In genomic region chr9:114775121-114775520, GRCh38 we compare ENCODE assay signal across 20 cellular contexts. TPM values are rescaled to one million over a fixed set of nuclear protein-coding genes. Genes with fewer than 3 reads are reported as not detected.
DNase-seq lines count a peak whose midpoint lies in the region; ATAC-seq and TF ChIP-seq lines count a peak whose summit lies in the region.
"Had no signal": no experiment of that assay in that cellular context is flagged by ENCODE, and none has a peak within 500 bp of the region (broad histone marks: within the 10 kb centered on the region; RNA-seq: fewer than 3 reads in every experiment).

No MANE protein-coding gene starts in this region.

- H3K4me3 Mint-ChIP-seq in activated CD8-positive, alpha-beta T cell treated with anti-CD3 and anti-CD28 coated beads, Interleukin-2, amount 10 ng/mL, durations not matched to agents 7 days and 5 days, result no peak overlapping the region
- H3K4me3 Mint-ChIP-seq in activated CD8-positive, alpha-beta T cell treated with anti-CD3 and anti-CD28 coated beads for 36 hours, result no peak overlapping the region
- H3K4me3 Mint-ChIP-seq in central memory CD8-positive, alpha-beta T cell, result no peak overlapping the region
- H3K4me3 Mint-ChIP-seq in CD4-positive, alpha-beta memory T cell, result no peak overlapping the region
- H3K4me3 Mint-ChIP-seq: CD14-positive monocyte; CD8-positive, alpha-beta T cell had no signal

- CTCF ChIA-PET in activated CD8-positive, alpha-beta T cell treated with anti-CD3 and anti-CD28 coated beads, Interleukin-2, amount 10 ng/mL, durations not matched to agents 7 days and 5 days (lab: Charles Lee), result interaction anchor here (0.9 to 1.0 kb wide), 2 partner anchors 94 to 227 kb away, joined by 3 read pairs; no protein-coding TSS in a partner anchor
- CTCF ChIA-PET in activated CD8-positive, alpha-beta T cell treated with anti-CD3 and anti-CD28 coated beads for 36 hours (lab: Charles Lee), result interaction anchor here (0.8 to 1.3 kb wide), 2 partner anchors 32 to 132 kb away, joined by 3 to 4 read pairs; no protein-coding TSS in a partner anchor
- CTCF ChIA-PET in CD4-positive, alpha-beta memory T cell (lab: Charles Lee; ENCODE audit: partially characterized antibody), result no interaction called here

- ATAC-seq in activated CD8-positive, alpha-beta T cell treated with anti-CD3 and anti-CD28 coated beads, Interleukin-2, amount 10 ng/mL, durations not matched to agents 7 days and 5 days, result no peak
- ATAC-seq in activated CD8-positive, alpha-beta T cell treated with anti-CD3 and anti-CD28 coated beads for 36 hours, result no peak
- ATAC-seq in central memory CD8-positive, alpha-beta T cell (replicated peaks; ENCODE audit: extremely low read depth, poor library complexity, severe bottlenecking), result no peak
- no peak for ATAC-seq in GM21786 (IDR thresholded peaks at IDR 0.05; ENCODE audit: unreplicated experiment)
- ATAC-seq: A549; CD8-positive, alpha-beta T cell; HepG2 had no signal

- POLR2A ChIA-PET in activated CD8-positive, alpha-beta T cell treated with anti-CD3 and anti-CD28 coated beads, Interleukin-2, amount 10 ng/mL, durations not matched to agents 7 days and 5 days (lab: Charles Lee), result no interaction called here
- POLR2A ChIA-PET in activated CD8-positive, alpha-beta T cell treated with anti-CD3 and anti-CD28 coated beads for 36 hours (lab: Charles Lee), result interaction anchor here (0.8 to 1.2 kb wide), 2 partner anchors 15 to 120 kb away, joined by 3 read pairs; no protein-coding TSS in a partner anchor
- POLR2A ChIA-PET in CD4-positive, alpha-beta memory T cell (lab: Charles Lee; ENCODE audit: partially characterized antibody), result no interaction called here

- peaks cover 12% of the 10 kb centered on the region for H3K27me3 Mint-ChIP-seq in activated CD8-positive, alpha-beta T cell treated with anti-CD3 and anti-CD28 coated beads, Interleukin-2, amount 10 ng/mL, durations not matched to agents 7 days and 5 days (ENCODE audit: low read depth)
- peaks cover 8% of the 10 kb centered on the region for H3K27me3 Mint-ChIP-seq in activated CD8-positive, alpha-beta T cell treated with anti-CD3 and anti-CD28 coated beads for 36 hours
- H3K27me3 Mint-ChIP-seq in central memory CD8-positive, alpha-beta T cell, result peaks cover 20% of the 10 kb centered on the region
- H3K27me3 Mint-ChIP-seq in CD4-positive, alpha-beta memory T cell, result peaks cover 0 to 3% of the 10 kb centered on the region in 2 donors

- H2AFZ ChIP-seq in MM.1S (ENCODE audit: low read length), result peak overlapping the region; percentile 48; the same call in 1 of the 2 replicates

- H3K36me3 ChIP-seq in MM.1S (replicated peaks; ENCODE audit: insufficient read depth, low read length), result no peaks in the 10 kb centered on the region
- no peaks in the 10 kb centered on the region for H3K36me3 ChIP-seq in CD4-positive, alpha-beta memory T cell (ENCODE audit: insufficient read depth, low read length)
- H3K36me3 ChIP-seq: BLaER1, HAP-1 had no signal

- H3K4me3 ChIP-seq in MM.1S (ENCODE audit: low read length), result no peak overlapping the region
- no peak overlapping the region for H3K4me3 ChIP-seq in CD4-positive, alpha-beta memory T cell (ENCODE audit: low read length in 2 of 2)
- H3K4me3 ChIP-seq: A549, BLaER1, GM12878, HAP-1 had no signal

- H3K9me3 ChIP-seq in MM.1S (replicated peaks; ENCODE audit: insufficient read depth, low read length), result no peaks in the 10 kb centered on the region
- no peaks in the 10 kb centered on the region for H3K9me3 ChIP-seq in CD4-positive, alpha-beta memory T cell (ENCODE audit: control insufficient read depth in 1 of 2, low read length in 2 of 2)
- H3K9me3 ChIP-seq: A549, BLaER1, HAP-1 had no signal

- H3F3A ChIP-seq in MM.1S (ENCODE audit: insufficient read depth, low read length), result peaks cover 14% of the 10 kb centered on the region

- no peak for TF ChIP-seq CTCF in activated CD8-positive, alpha-beta T cell treated with anti-CD3 and anti-CD28 coated beads for 36 hours (IDR thresholded peaks at IDR 0.05)
- no peak for TF ChIP-seq CTCF in MM.1S (IDR thresholded peaks at IDR 0.05; ENCODE audit: low read length)

- no peaks in the 10 kb centered on the region for H3K27me3 ChIP-seq in MM.1S (replicated peaks; ENCODE audit: insufficient read depth, low read length)
- H3K27me3 ChIP-seq in CD4-positive, alpha-beta memory T cell (ENCODE audit: insufficient read depth, low read length), result no peaks in the 10 kb centered on the region
- H3K27me3 ChIP-seq: BLaER1 had no signal

- DNase-seq in activated CD8-positive, alpha-beta T cell treated with anti-CD3 and anti-CD28 coated beads, Interleukin-2, amount 10 ng/mL, durations not matched to agents 7 days and 5 days, result no peak
- DNase-seq in activated CD8-positive, alpha-beta T cell treated with anti-CD3 and anti-CD28 coated beads for 36 hours, result no peak
- no peak for DNase-seq in MM.1S
- DNase-seq in central memory CD8-positive, alpha-beta T cell (ENCODE audit: low spot score in 2 of 2), result no peak
- DNase-seq in activated CD8-positive, alpha-beta memory T cell treated with anti-CD3 and anti-CD28 coated beads for 24 hours, result no peak
- no peak for DNase-seq in CD4-positive, alpha-beta memory T cell
- DNase-seq: AML-193; Calu3; CD8-positive, alpha-beta T cell; DMS79 treated with DMSO at 0.1 percent for 48 hours; EL had no signal

- no peaks in the 10 kb centered on the region for H3K79me2 ChIP-seq in MM.1S (ENCODE audit: low read length)

- no peaks in the 10 kb centered on the region for H4K20me1 ChIP-seq in MM.1S (ENCODE audit: insufficient read depth, low read length)
- H4K20me1 ChIP-seq: BLaER1 had no signal

- peak overlapping the region; percentile 59; the same call in 1 of the 2 replicates for H3K27ac ChIP-seq in MM.1S (ENCODE audit: low read length)
- no peak overlapping the region for H3K27ac ChIP-seq in CD4-positive, alpha-beta memory T cell (ENCODE audit: low read depth, low read length)
- H3K27ac ChIP-seq: 22Rv1, A549, BLaER1 had no signal

- peaks cover 37% of the 10 kb centered on the region for H3K4me1 Mint-ChIP-seq in activated CD8-positive, alpha-beta T cell treated with anti-CD3 and anti-CD28 coated beads, Interleukin-2, amount 10 ng/mL, durations not matched to agents 7 days and 5 days (ENCODE audit: low read depth)
- peaks cover 33% of the 10 kb centered on the region for H3K4me1 Mint-ChIP-seq in activated CD8-positive, alpha-beta T cell treated with anti-CD3 and anti-CD28 coated beads for 36 hours (ENCODE audit: low read depth)
- peaks cover 11% of the 10 kb centered on the region for H3K4me1 Mint-ChIP-seq in central memory CD8-positive, alpha-beta T cell
- peaks cover 20 to 26% (median 23%) of the 10 kb centered on the region in 4 donors for H3K4me1 Mint-ChIP-seq in CD4-positive, alpha-beta memory T cell

- H3K27ac Mint-ChIP-seq in activated CD8-positive, alpha-beta T cell treated with anti-CD3 and anti-CD28 coated beads, Interleukin-2, amount 10 ng/mL, durations not matched to agents 7 days and 5 days, result peak overlapping the region; percentile 48
- H3K27ac Mint-ChIP-seq in activated CD8-positive, alpha-beta T cell treated with anti-CD3 and anti-CD28 coated beads for 36 hours, result no peak overlapping the region
- peak overlapping the region; percentile 16 for H3K27ac Mint-ChIP-seq in central memory CD8-positive, alpha-beta T cell (ENCODE audit: low read depth)
- peak overlapping the region in 1 of 7 donors; percentile 52 for H3K27ac Mint-ChIP-seq in CD4-positive, alpha-beta memory T cell
- H3K27ac Mint-ChIP-seq: CD14-positive monocyte; CD8-positive, alpha-beta T cell had no signal

- H3K4me1 ChIP-seq in MM.1S (ENCODE audit: low read length), result peaks cover 21% of the 10 kb centered on the region
- H3K4me1 ChIP-seq in CD4-positive, alpha-beta memory T cell (ENCODE audit: insufficient read depth, low read length), result peaks cover 16% of the 10 kb centered on the region
- H3K4me1 ChIP-seq: BLaER1, HAP-1 had no signal

- no peak overlapping the region for H3K9ac ChIP-seq in MM.1S (ENCODE audit: low read length)
- H3K9ac ChIP-seq: BLaER1 had no signal

- no peaks in the 10 kb centered on the region for H3K9me2 ChIP-seq in MM.1S (replicated peaks; ENCODE audit: insufficient read depth, low read length)

- peaks cover 3% of the 10 kb centered on the region for H3K36me3 Mint-ChIP-seq in activated CD8-positive, alpha-beta T cell treated with anti-CD3 and anti-CD28 coated beads, Interleukin-2, amount 10 ng/mL, durations not matched to agents 7 days and 5 days (ENCODE audit: low read depth)
- H3K36me3 Mint-ChIP-seq in activated CD8-positive, alpha-beta T cell treated with anti-CD3 and anti-CD28 coated beads for 36 hours (ENCODE audit: low read depth), result no peaks in the 10 kb centered on the region
- no peaks in the 10 kb centered on the region for H3K36me3 Mint-ChIP-seq in central memory CD8-positive, alpha-beta T cell (ENCODE audit: insufficient read depth)
- no peaks in the 10 kb centered on the region for H3K36me3 Mint-ChIP-seq in CD4-positive, alpha-beta memory T cell
- H3K36me3 Mint-ChIP-seq: CD14-positive monocyte; CD8-positive, alpha-beta T cell had no signal

- H3K9me3 Mint-ChIP-seq in activated CD8-positive, alpha-beta T cell treated with anti-CD3 and anti-CD28 coated beads, Interleukin-2, amount 10 ng/mL, durations not matched to agents 7 days and 5 days (ENCODE audit: insufficient read depth), result no peaks in the 10 kb centered on the region
- no peaks in the 10 kb centered on the region for H3K9me3 Mint-ChIP-seq in activated CD8-positive, alpha-beta T cell treated with anti-CD3 and anti-CD28 coated beads for 36 hours
- H3K9me3 Mint-ChIP-seq in central memory CD8-positive, alpha-beta T cell, result no peaks in the 10 kb centered on the region
- peaks cover 0 to 3% (median 0%) of the 10 kb centered on the region in 8 donors for H3K9me3 Mint-ChIP-seq in CD4-positive, alpha-beta memory T cell
- H3K9me3 Mint-ChIP-seq: CD14-positive monocyte; CD8-positive, alpha-beta T cell had no signal

- intact Hi-C loops in activated CD8-positive, alpha-beta T cell treated with anti-CD3 and anti-CD28 coated beads for 36 hours (cut with micrococcal nuclease), result no loop called here
- intact Hi-C loops in CD4-positive, alpha-beta memory T cell (cut with micrococcal nuclease), result loop anchor here (10.0 kb wide), 1 partner anchor 50 kb away; no protein-coding TSS in a partner anchor

- peak overlapping the region; percentile 53; the same call in 1 of the 2 replicates for H3K4me2 ChIP-seq in MM.1S (ENCODE audit: low read depth, low read length)
- H3K4me2 ChIP-seq: A549 had no signal

RNA-seq across cellular contexts. Expression of gene TNFSF15, which starts 30.7 kb away (rescaled TPM):
- total RNA-seq in activated CD8-positive, alpha-beta T cell treated with anti-CD3 and anti-CD28 coated beads, Interleukin-2, amount 10 ng/mL, durations not matched to agents 7 days and 5 days, result 1 to 10 TPM; 1.1 TPM
- total RNA-seq in activated CD8-positive, alpha-beta T cell treated with anti-CD3 and anti-CD28 coated beads for 36 hours, result under 1 TPM; 0.16 to 0.23 TPM
- total RNA-seq in CD4-positive, alpha-beta memory T cell, result under 1 TPM; 0.06 to 0.11 TPM
- not detected for polyA plus RNA-seq in CD4-positive, alpha-beta memory T cell
- total RNA-seq: CD8-positive, alpha-beta T cell; G401; GM12878 had no signal
